25 cellular contexts compared by ENCODE assay signal in genomic region chr11:73961321-73961720, GRCh38. TPM values are rescaled to one million over a fixed set of nuclear protein-coding genes. Genes with fewer than 3 reads are reported as not detected.
DNase-seq lines count a peak whose midpoint lies in the region; TF ChIP-seq lines count a peak whose summit lies in the region.
"Had no signal": no experiment of that assay in that cellular context is flagged by ENCODE, and none has a peak within 500 bp of the region (broad histone marks: within the 10 kb centered on the region; RNA-seq: fewer than 3 reads in every experiment).

No MANE protein-coding gene starts in this region.

- peaks cover 9% of the 10 kb centered on the region; the same call in 1 of the 2 replicates for H3F3A ChIP-seq in PC-9 (ENCODE audit: insufficient read depth, low read depth)

- H3K36me3 ChIP-seq in PC-9 (ENCODE audit: low read depth) (no peaks in the 10 kb centered on the region), mesendoderm (ENCODE audit: control insufficient read depth, insufficient read depth, low read length) (peaks cover 1% of the 10 kb centered on the region), testis (ENCODE audit: low read depth, missing control alignments) (no peaks in the 10 kb centered on the region)
- H3K36me3 ChIP-seq: ascending aorta, heart left ventricle, MG63, ovary, right lobe of liver, transverse colon had no signal

- no peak overlapping the region for H3K4ac ChIP-seq in mesendoderm (ENCODE audit: low read depth, low read length)

- CTCF ChIA-PET in PC-9 (lab: Charles Lee): interaction anchor here (0.6 kb wide), 1 partner anchor 619 kb away, joined by 3 read pairs; no protein-coding TSS in a partner anchor

- H3K4me2 ChIP-seq in PC-9 (no peak overlapping the region), mesendoderm (ENCODE audit: low read length) (no peak overlapping the region)

- no peak overlapping the region for H2AFZ ChIP-seq in PC-9

- H2BK5ac ChIP-seq in mesendoderm (ENCODE audit: low read length): no peak overlapping the region

- intact Hi-C loops in PC-9 (cut with micrococcal nuclease; ENCODE audit: unreplicated experiment): loop anchor here (5.0 kb wide), 1 partner anchor 296 kb away; no protein-coding TSS in a partner anchor
- intact Hi-C loops in testis (cut with DNase I; ENCODE audit: low total_unique reads): no loop called here

- DNase-seq in GM04503 (ENCODE audit: low read depth) (peak; percentile 27), PC-9 (peak; percentile 29 to 55), foreskin fibroblast (peak; percentile 40 to 46), putamen (ENCODE audit: low spot score) (peak; percentile 25), mesendoderm (no peak), testis (no peak), substantia nigra (lab: John Stamatoyannopoulos, UW) (no peak)
- DNase-seq: activated B cell treated with CpG ODN at 0.5 μM for 24 hours; activated CD4-positive, alpha-beta T cell treated with anti-CD3 and anti-CD28 coated beads, Interleukin-2, amount 50 U/mL, for 4 hours; activated CD8-positive, alpha-beta memory T cell treated with anti-CD3 and anti-CD28 coated beads, Interleukin-2, amount 50 U/mL, for 4 hours; AML-193; CD4-positive, alpha-beta memory T cell; cerebellar nuclear complex; heart left ventricle; MG63; NCI-H1417; NCI-H2081 treated with DMSO at 0.1 percent for 48 hours; NCI-H446 treated with DMSO at 0.1 percent for 48 hours; ovary; SIG-M5; stimulated activated naive CD8-positive, alpha-beta T cell treated with anti-CD3 and anti-CD28 coated beads, Interleukin-15, amount 100 ng/mL, for 72 hours; transverse colon had no signal

- no peaks in the 10 kb centered on the region for H3K27me3 ChIP-seq in PC-9 (ENCODE audit: insufficient read depth, low read depth)
- no peaks in the 10 kb centered on the region for H3K27me3 ChIP-seq in mesendoderm (ENCODE audit: insufficient read depth, low read length, poor library complexity)
- H3K27me3 ChIP-seq in testis: no peaks in the 10 kb centered on the region
- H3K27me3 ChIP-seq: ascending aorta, MG63, ovary, right lobe of liver, transverse colon had no signal

- no peak overlapping the region for H3K23ac ChIP-seq in mesendoderm (ENCODE audit: low read length)

- no peaks in the 10 kb centered on the region for H4K20me1 ChIP-seq in PC-9 (ENCODE audit: insufficient read depth)

- H3K27ac ChIP-seq in PC-9: no peak overlapping the region
- H3K27ac ChIP-seq in mesendoderm (ENCODE audit: low read depth, low read length): no peak overlapping the region
- H3K27ac ChIP-seq in testis: no peak overlapping the region
- H3K27ac ChIP-seq in substantia nigra (ENCODE audit: low read depth, low read length, poor library complexity, severe bottlenecking): no peak overlapping the region
- H3K27ac ChIP-seq: ascending aorta, heart left ventricle, ovary, right lobe of liver, transverse colon had no signal

- no peak for TF ChIP-seq POLR2A in testis (IDR thresholded peaks at IDR 0.05)

- H3K9me3 ChIP-seq in PC-9 (ENCODE audit: insufficient read depth, low read depth): no peaks in the 10 kb centered on the region
- H3K9me3 ChIP-seq in testis: no peaks in the 10 kb centered on the region
- H3K9me3 ChIP-seq: ascending aorta, heart left ventricle, MG63, ovary, right lobe of liver, transverse colon had no signal

- H3K79me2 ChIP-seq in PC-9 (ENCODE audit: low read depth): no peaks in the 10 kb centered on the region
- H3K79me2 ChIP-seq in mesendoderm (ENCODE audit: control insufficient read depth, insufficient read depth, low read length): no peaks in the 10 kb centered on the region

- H4K8ac ChIP-seq in mesendoderm (ENCODE audit: low read depth, low read length): no peak overlapping the region

- TF ChIP-seq CTCF in PC-9 (conservative IDR thresholded peaks at IDR 0.05) (no peak), foreskin fibroblast (IDR thresholded peaks at IDR 0.05; ENCODE audit: low read depth, low read length) (no peak), testis (IDR thresholded peaks at IDR 0.05) (no peak)

- POLR2A ChIA-PET in PC-9 (lab: Charles Lee; ENCODE audit: unreplicated experiment): interaction anchor here (0.6 kb wide), 1 partner anchor 11 kb away, joined by 4 read pairs; no protein-coding TSS in a partner anchor

- no TSS peak for BruUV-seq in PC-9 (replicated peaks; lab: Mats Ljungman, UMichigan)

- H3K18ac ChIP-seq in mesendoderm (ENCODE audit: low read length): no peak overlapping the region

- no peak overlapping the region for H3K56ac ChIP-seq in mesendoderm (ENCODE audit: low read length)

- no peak overlapping the region for H3K4me3 ChIP-seq in PC-9
- no peak overlapping the region for H3K4me3 ChIP-seq in foreskin fibroblast (ENCODE audit: low read depth in 1 of 2, low read length in 2 of 2)
- H3K4me3 ChIP-seq in mesendoderm (ENCODE audit: low read length): no peak overlapping the region
- no peak overlapping the region for H3K4me3 ChIP-seq in testis
- H3K4me3 ChIP-seq: ascending aorta, heart left ventricle, MG63, ovary, right lobe of liver, transverse colon had no signal

- no peak overlapping the region for H3K9ac ChIP-seq in mesendoderm (ENCODE audit: low read length)

- no peak overlapping the region for H2BK120ac ChIP-seq in mesendoderm (ENCODE audit: low read depth, low read length)

- H2AK5ac ChIP-seq in mesendoderm (ENCODE audit: low read length): no peak overlapping the region

- H4K5ac ChIP-seq in mesendoderm (ENCODE audit: low read length): no peak overlapping the region

- no peaks in the 10 kb centered on the region for H3K9me2 ChIP-seq in PC-9 (ENCODE audit: insufficient read depth)

- H3K4me1 ChIP-seq in PC-9 (replicated peaks; ENCODE audit: insufficient read depth): peaks cover 6% of the 10 kb centered on the region
- peaks cover 1% of the 10 kb centered on the region for H3K4me1 ChIP-seq in mesendoderm (ENCODE audit: control insufficient read depth, low read depth, low read length)
- H3K4me1 ChIP-seq in testis: no peaks in the 10 kb centered on the region
- H3K4me1 ChIP-seq: right lobe of liver had no signal

- H2BK15ac ChIP-seq in mesendoderm (replicated peaks; ENCODE audit: low read depth): no peak overlapping the region

- WGBS in mesendoderm (ENCODE audit: extremely low coverage, insufficient coverage, low lambda C conversion rate): no CpG with 5 or more reads among the region's 4 CpGs
- 83 to 90% methylated on average over 4 of the region's 4 CpGs for WGBS in testis, 2 donors

- H3K79me1 ChIP-seq in mesendoderm (ENCODE audit: low read length): no peaks in the 10 kb centered on the region

RNA-seq across cellular contexts. Expression of gene DNAJB13, which starts 10.5 kb away (rescaled TPM):
- total RNA-seq in PC-9 (2021) (0.79 and 0.90 TPM in 2 replicates), testis (10 to 100 TPM in 1 of 2 donors, 1 to 10 TPM in 1; 8.1 to 14.3 TPM)
- polyA plus RNA-seq in mesendoderm (2013, experiment 1 of 2): 0.04 TPM
- polyA plus RNA-seq in mesendoderm (2013, experiment 2 of 2): not detected
- 49.3 TPM for polyA plus RNA-seq in testis (ENCODE audit: insufficient read depth, low read depth, low replicate concordance)
- total RNA-seq: activated B cell treated with CpG ODN at 0.5 μM for 24 hours, ascending aorta, heart left ventricle, mesenteric fat pad, right lobe of liver, transverse colon had no signal

RNA-seq across cellular contexts. Expression of gene UCP2, which starts 21.3 kb away (rescaled TPM):
- 27.2 and 36.8 TPM in 2 replicates for total RNA-seq in PC-9 (2021)
- polyA plus RNA-seq in mesendoderm (2013, experiment 1 of 2): 47.4 TPM
- 47.6 TPM for polyA plus RNA-seq in mesendoderm (2013, experiment 2 of 2)
- total RNA-seq in testis: 10 to 100 TPM; 20.6 to 40.8 TPM
- polyA plus RNA-seq in testis (ENCODE audit: insufficient read depth, low read depth, low replicate concordance): 52.3 TPM

RNA-seq across cellular contexts. Expression of gene UCP3, which starts 47.6 kb away (rescaled TPM):
- total RNA-seq in PC-9 (2021) (2.0 and 2.4 TPM in 2 replicates), testis (1 to 10 TPM; 9.7 to 10.0 TPM)
- 0.18 TPM for polyA plus RNA-seq in mesendoderm (2013, experiment 1 of 2)
- polyA plus RNA-seq in mesendoderm (2013, experiment 2 of 2): 0.28 TPM
- 5.8 TPM for polyA plus RNA-seq in testis (ENCODE audit: insufficient read depth, low read depth, low replicate concordance)
- total RNA-seq: ascending aorta had no signal

Comparison
In these comparisons a context has a peak if more than half of its experiments do, and no peak if none do; other contexts are left out.
1. DNase-seq: peak in GM04503 (single experiment), PC-9 (2 of 2), foreskin fibroblast (2 of 2) and putamen (single experiment); none in mesendoderm (single experiment), testis (single experiment) and substantia nigra (0 of 49).